ENCODE assay signal across 9 cellular contexts in the genomic region with DNA sequence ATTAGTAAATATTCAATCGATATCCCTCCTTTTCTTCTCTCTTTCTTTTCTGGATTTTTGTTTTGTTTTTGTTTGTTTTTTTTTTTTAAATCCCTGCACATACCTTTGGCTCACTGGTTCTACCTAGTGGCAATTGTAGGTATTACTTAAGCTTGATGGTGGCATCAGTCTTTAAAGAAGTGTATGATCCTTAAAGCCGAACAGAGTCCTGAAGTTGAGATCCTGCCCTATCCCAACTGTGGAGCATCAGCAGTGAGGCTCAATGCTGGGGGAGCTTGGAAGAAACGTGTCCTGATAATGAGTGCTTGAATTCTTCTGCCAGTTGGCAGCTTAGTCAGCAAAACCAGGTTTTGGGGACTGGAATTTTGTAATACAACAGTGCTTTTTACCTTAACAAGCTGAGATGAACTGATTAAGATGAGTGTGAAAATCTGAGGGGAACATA.
A peak's percentile ranks its signal among the peaks of the same experiment; 100 is the strongest.
DNase-seq lines count a peak whose midpoint lies in the region; ATAC-seq, FAIRE-seq and TF ChIP-seq lines count a peak whose summit lies in the region.
"Had no signal": no experiment of that assay in that cellular context is flagged by ENCODE, and none has a peak within 500 bp of the region (broad histone marks: within the 10 kb centered on the region; RNA-seq: fewer than 3 reads in every experiment).

No MANE protein-coding gene starts in this region.

- DNase-seq in AG08395 (ENCODE audit: low spot score) (peak; percentile 59), GDM1 (lab: John Stamatoyannopoulos, UW) (peak; percentile 35), NAMALWA (ENCODE audit: low spot score) (peak; percentile 78), GM12878 (ENCODE audit: low read depth, low spot score) (no peak), kidney glomerular epithelial cell (lab: John Stamatoyannopoulos, UW) (peak; percentile 52), vagina (ENCODE audit: extremely low spot score in 2 of 2) (no peak), NCI-H446 treated with DMSO at 0.1 percent for 48 hours (lab: John Stamatoyannopoulos, UW) (no peak)
- DNase-seq: right cardiac atrium had no signal

- no peaks in the 10 kb centered on the region for H3K79me2 ChIP-seq in GM12878 (ENCODE audit: control insufficient read depth, insufficient read depth, low read length)

- WGBS in GM12878 (ENCODE audit: insufficient coverage, insufficient replicate concordance, low lambda C conversion rate, missing lambda C conversion rate) = 10% methylated on average over 3 of the region's 3 CpGs

- H3K36me3 ChIP-seq in GM12878 (ENCODE audit: control insufficient read depth in 2 of 2, insufficient read depth in 2 of 2, low read length in 1 of 2) (no peaks in the 10 kb centered on the region), vagina (no peaks in the 10 kb centered on the region)

- peak; percentile 88 for TF ChIP-seq RAD21 in GM12878 (IDR thresholded peaks at IDR 0.05; ENCODE audit: insufficient read depth, low read depth, low read length)

- RAD21 ChIA-PET in GM12878 (lab: Charles Lee; ENCODE audit: unreplicated experiment) = interaction anchor here (0.6 to 1.9 kb wide), 13 partner anchors 25 to 717 kb away, joined by 3 to 14 read pairs (median 4); partner anchors contain the start of gene SUCO

- H4K20me1 ChIP-seq in GM12878 (ENCODE audit: control insufficient read depth, insufficient read depth) = no peaks in the 10 kb centered on the region

- in situ Hi-C loops in GM12878 (cut with MboI) = loop anchor here (5.0 kb wide), 2 partner anchors 102 to 267 kb away; no protein-coding TSS in a partner anchor

- TF ChIP-seq CTCF in GM12878 (IDR thresholded peaks at IDR 0.05 in 2 of 3, conservative IDR thresholded peaks at IDR 0.05 in 1 of 3; ENCODE audit: control insufficient read depth in 2 of 3, extremely low read depth in 1 of 3, insufficient read depth in 1 of 3, low read depth in 3 of 3, low read length in 3 of 3) = peak; percentile 64 to 78 (median 69)
- peak in 2 of 3 experiments; percentile 33 to 76 for TF ChIP-seq CTCF in vagina (IDR thresholded peaks at IDR 0.05)

- H3K4me1 ChIP-seq in GM12878 (ENCODE audit: control insufficient read depth, insufficient read depth, low read length) (no peaks in the 10 kb centered on the region), vagina (no peaks in the 10 kb centered on the region)

- no TSS peak for BruUV-seq in GM12878 (replicated peaks; lab: Mats Ljungman, UMichigan)

- H3K9me3 ChIP-seq in GM12878 (replicated peaks; ENCODE audit: control insufficient read depth, insufficient read depth, low read length) = no peaks in the 10 kb centered on the region
- H3K9me3 ChIP-seq in vagina = no peaks in the 10 kb centered on the region

- H2AFZ ChIP-seq in GM12878 (ENCODE audit: control insufficient read depth, low read depth, low read length) = no peak overlapping the region

- POLR2A ChIA-PET in GM12878 (lab: Charles Lee) = interaction anchor here (0.7 kb wide), 1 partner anchor 723 kb away, joined by 3 read pairs; no protein-coding TSS in a partner anchor

- FAIRE-seq in GM12878 (lab: Jason Lieb, UNC) = peak; percentile 65

- SMC1A ChIA-PET in GM12878 (lab: Charles Lee; ENCODE audit: uncharacterized antibody, unreplicated experiment) = interaction anchor here (0.5 to 2.2 kb wide), 24 partner anchors 11 to 717 kb away, joined by 3 to 19 read pairs (median 4); no protein-coding TSS in a partner anchor

- TF ChIP-seq POLR2A in GM12878 (IDR thresholded peaks at IDR 0.05; ENCODE audit: low read depth, low read length) (no peak), vagina (IDR thresholded peaks at IDR 0.05) (no peak)

- intact Hi-C loops in GM12878 (cut with micrococcal nuclease; ENCODE audit: unreplicated experiment) (loop anchor here (1.0 to 5.0 kb wide), 4 partner anchors 21 to 717 kb away; no protein-coding TSS in a partner anchor), vagina (cut with DNase I) (no loop called here)

- TF ChIP-seq EP300 in GM12878 (IDR thresholded peaks at IDR 0.05; ENCODE audit: borderline replicate concordance in 1 of 2, control insufficient read depth in 1 of 2, low read depth in 2 of 2, low read length in 2 of 2) = no peak

- peak; percentile 83 for ATAC-seq in GM12878
- ATAC-seq in GM18517 (IDR thresholded peaks at IDR 0.05; ENCODE audit: unreplicated experiment) = no peak

- H3K27ac ChIP-seq in GM12878 (ENCODE audit: control insufficient read depth, insufficient read depth) (no peak overlapping the region), vagina (no peak overlapping the region)

- H3K4me2 ChIP-seq in GM12878 (ENCODE audit: control insufficient read depth, insufficient read depth) = no peak overlapping the region

- no peak overlapping the region for H3K9ac ChIP-seq in GM12878 (ENCODE audit: control insufficient read depth, insufficient read depth, low read length)

- H3K4me3 ChIP-seq in GM12878 (no peak overlapping the region), vagina (no peak overlapping the region)

- H3K27me3 ChIP-seq in GM12878 (replicated peaks in 1 of 2; ENCODE audit: control insufficient read depth in 2 of 2, insufficient read depth in 2 of 2, low read length in 1 of 2) (peaks cover 0 to 2% of the 10 kb centered on the region in 2 experiments; a peak in 1 of 4 replicates), vagina (no peaks in the 10 kb centered on the region)

- CTCF ChIA-PET in GM12878 (lab: Yijun Ruan, JAX) = interaction anchor here (0.5 to 5.2 kb wide), 33 partner anchors 8 to 918 kb away, joined by 3 to 48 read pairs (median 3); partner anchors contain the start of genes FASLG and PIGC

TF ChIP-seq in GM12878, 131 proteins besides CTCF, POLR2A, EP300 and RAD21:
- TF ChIP-seq SREBF1 (IDR thresholded peaks at IDR 0.05; ENCODE audit: low read length) (no peak), ZNF384 (IDR thresholded peaks at IDR 0.05; ENCODE audit: borderline replicate concordance, low read depth, low read length) (peak; percentile 90), SMC3 (IDR thresholded peaks at IDR 0.05; ENCODE audit: borderline replicate concordance, low read length) (peak; percentile 72; the same call in 1 of the 2 replicates)
TF ChIP-seq in GM12878: peak in this region for 2.

Comparison
In these comparisons a context has a peak if more than half of its experiments do, and no peak if none do; other contexts are left out.
1. DNase-seq: peak in AG08395 (single experiment), GDM1 (single experiment), NAMALWA (single experiment) and kidney glomerular epithelial cell (single experiment); none in GM12878 (single experiment), vagina (0 of 2) and NCI-H446 treated with DMSO at 0.1 percent for 48 hours (single experiment).